In the genomic region with DNA sequence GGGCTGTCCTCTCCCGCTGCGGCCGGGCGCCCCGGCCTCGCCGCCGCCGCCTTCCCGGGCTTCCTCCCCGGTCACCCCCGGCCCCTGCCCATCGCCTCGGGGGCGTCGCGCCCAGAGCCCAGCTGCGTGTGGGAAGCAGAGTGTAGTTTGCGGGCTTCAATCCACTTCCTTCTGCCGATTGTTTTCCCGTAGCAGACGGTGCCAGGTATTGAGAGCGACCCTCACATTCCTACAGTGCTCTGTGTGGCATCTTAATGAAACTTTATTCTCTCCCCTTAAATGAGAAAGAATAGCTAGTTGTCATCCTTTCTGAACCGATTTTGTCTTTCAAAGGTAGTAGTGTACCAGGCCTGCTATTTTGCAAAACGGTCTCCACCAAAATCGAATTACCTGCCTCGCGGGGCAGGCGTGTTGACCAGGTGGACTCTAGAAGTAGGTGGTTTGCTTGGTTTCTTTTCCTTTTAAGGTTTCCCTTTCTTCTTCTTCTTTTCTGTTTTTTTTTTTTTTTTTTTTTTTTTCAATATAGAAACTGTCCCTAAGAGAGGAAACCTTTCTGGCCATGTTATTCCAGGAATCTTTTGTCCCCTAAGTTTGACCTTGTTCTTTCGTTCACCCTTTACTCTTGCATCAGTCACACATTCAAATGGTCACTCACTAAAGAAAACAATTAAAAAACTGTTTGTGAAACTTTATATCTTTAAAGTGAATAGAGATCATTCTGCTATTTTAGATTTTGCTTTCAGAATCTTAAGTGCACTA, we compare ENCODE assay signal across 8 cellular contexts. TPM values are rescaled to one million over a fixed set of nuclear protein-coding genes. Genes with fewer than 3 reads are reported as not detected.
A peak's percentile ranks its signal among the peaks of the same experiment; 100 is the strongest.
DNase-seq lines count a peak whose midpoint lies in the region; ATAC-seq, FAIRE-seq and TF ChIP-seq lines count a peak whose summit lies in the region.

No MANE protein-coding gene starts in this region.

- peak overlapping the region; percentile 91 for H3K4me3 ChIP-seq in OCI-LY1 (ENCODE audit: low read depth, low read length, poor library complexity, severe bottlenecking)
- peak overlapping the region; percentile 79 for H3K4me3 ChIP-seq in mononuclear cell (ENCODE audit: low read length)
- peak overlapping the region; percentile 76 to 87 for H3K4me3 ChIP-seq in vagina

- no peaks in the 10 kb centered on the region for H3F3A ChIP-seq in OCI-LY1 (ENCODE audit: insufficient read depth, low read length)

- peak overlapping the region; percentile 85 for H3K9ac ChIP-seq in OCI-LY1 (ENCODE audit: low read length)

- H4K20me1 ChIP-seq in OCI-LY1 (ENCODE audit: insufficient read depth, low read length) = no peaks in the 10 kb centered on the region

- peaks cover 29% of the 10 kb centered on the region for H3K4me1 ChIP-seq in OCI-LY1 (ENCODE audit: insufficient read depth, low read length, severe bottlenecking)
- peaks cover 26% of the 10 kb centered on the region for H3K4me1 ChIP-seq in mononuclear cell (ENCODE audit: insufficient read depth, low read length)
- peaks cover 45% of the 10 kb centered on the region for H3K4me1 ChIP-seq in vagina

- TF ChIP-seq POLR2A in vagina (IDR thresholded peaks at IDR 0.05) = no peak

- no peaks in the 10 kb centered on the region for H3K27me3 Mint-ChIP-seq in activated naive CD4-positive, alpha-beta T cell treated with anti-CD3 and anti-CD28 coated beads, Interleukin-2, amount 50 U/mL, for 24 hours

- peak overlapping the region; percentile 97 for H3K4me3 Mint-ChIP-seq in activated naive CD4-positive, alpha-beta T cell treated with anti-CD3 and anti-CD28 coated beads, Interleukin-2, amount 50 U/mL, for 24 hours

- H3K36me3 Mint-ChIP-seq in activated naive CD4-positive, alpha-beta T cell treated with anti-CD3 and anti-CD28 coated beads, Interleukin-2, amount 50 U/mL, for 24 hours = no peaks in the 10 kb centered on the region

- ATAC-seq in HG03045 (IDR thresholded peaks at IDR 0.05; ENCODE audit: unreplicated experiment) = no peak

- 0 out of 2 replicates have a peak, but pooled peaks cover 3% of the 10 kb centered on the region for H3K36me3 ChIP-seq in OCI-LY1 (ENCODE audit: insufficient read depth, low read length)
- no peaks in the 10 kb centered on the region for H3K36me3 ChIP-seq in vagina

- peak; percentile 33 for FAIRE-seq in colon (lab: Jason Lieb, UNC)

- peaks cover 42% of the 10 kb centered on the region for H3K4me1 Mint-ChIP-seq in activated naive CD4-positive, alpha-beta T cell treated with anti-CD3 and anti-CD28 coated beads, Interleukin-2, amount 50 U/mL, for 24 hours

- intact Hi-C loops in vagina (cut with DNase I) = no loop called here

- H3K27me3 ChIP-seq in OCI-LY1 (ENCODE audit: insufficient read depth, low read length) (no peaks in the 10 kb centered on the region), mononuclear cell (ENCODE audit: insufficient read depth, low read length) (no peaks in the 10 kb centered on the region), vagina (no peaks in the 10 kb centered on the region)

- peak overlapping the region; percentile 83 for H3K4me2 ChIP-seq in OCI-LY1 (ENCODE audit: low read length)

- H3K9me3 Mint-ChIP-seq in activated naive CD4-positive, alpha-beta T cell treated with anti-CD3 and anti-CD28 coated beads, Interleukin-2, amount 50 U/mL, for 24 hours = no peaks in the 10 kb centered on the region

- TF ChIP-seq CTCF in OCI-LY1 (IDR thresholded peaks at IDR 0.05; ENCODE audit: low read length) (no peak), vagina (IDR thresholded peaks at IDR 0.05) (no peak)

- H3K9me3 ChIP-seq in OCI-LY1 (ENCODE audit: low read length) (no peaks in the 10 kb centered on the region), mononuclear cell (ENCODE audit: low read depth, low read length) (no peaks in the 10 kb centered on the region), vagina (no peaks in the 10 kb centered on the region)

- H2AFZ ChIP-seq in OCI-LY1 (ENCODE audit: low read length) = no peak overlapping the region

- H3K9me2 ChIP-seq in OCI-LY1 (ENCODE audit: low read depth, low read length) = no peaks in the 10 kb centered on the region

- H3K27ac ChIP-seq in OCI-LY1 (ENCODE audit: low read depth, low read length, poor library complexity, severe bottlenecking) = peak overlapping the region; percentile 57
- H3K27ac ChIP-seq in vagina = peak overlapping the region; percentile 88

- no peak for DNase-seq in activated naive CD4-positive, alpha-beta T cell (lab: John Stamatoyannopoulos, UW)
- DNase-seq in vagina (ENCODE audit: extremely low spot score in 2 of 2) (no peak), glomerular visceral epithelial cell (ENCODE audit: extremely low spot score) (no peak)

- H3K79me2 ChIP-seq in OCI-LY1 (ENCODE audit: insufficient read depth, low read length) = peaks cover 51% of the 10 kb centered on the region

- peak overlapping the region; percentile 97 for H3K27ac Mint-ChIP-seq in activated naive CD4-positive, alpha-beta T cell treated with anti-CD3 and anti-CD28 coated beads, Interleukin-2, amount 50 U/mL, for 24 hours

RNA-seq across cellular contexts. Expression of gene USP25, which starts 0.9 kb away (rescaled TPM):
- total RNA-seq in mononuclear cell (62.7 TPM), vagina (39.0 TPM)
